40 cellular contexts compared by ENCODE assay signal in the genomic region with DNA sequence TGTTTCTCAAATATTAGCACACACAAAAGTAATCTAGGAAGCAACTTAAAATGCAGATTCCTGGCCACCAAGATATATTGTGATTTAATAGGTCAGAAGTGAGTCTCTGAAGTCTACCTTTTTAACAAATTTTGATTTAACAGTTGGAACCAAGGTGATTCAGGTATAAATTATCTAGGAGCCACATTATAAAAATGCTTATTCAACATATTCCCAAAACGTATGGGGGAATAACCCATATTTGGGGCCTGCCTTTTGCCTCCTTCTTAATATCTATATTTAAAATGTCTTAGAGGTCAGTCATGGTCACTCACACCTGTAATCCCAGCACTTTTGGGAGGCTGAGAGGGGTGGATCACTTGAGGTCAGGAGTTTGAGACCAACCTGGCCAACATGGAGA. TPM values are rescaled to one million over a fixed set of nuclear protein-coding genes. Genes with fewer than 3 reads are reported as not detected.
"Had no signal": no experiment of that assay in that cellular context is flagged by ENCODE, and none has a peak within 500 bp of the region (broad histone marks: within the 10 kb centered on the region; RNA-seq: fewer than 3 reads in every experiment).

No MANE protein-coding gene starts in this region.

- H3K4me3 ChIP-seq: MG63 had no signal

- H3K9me3 ChIP-seq: MG63 had no signal

- H3K27me3 ChIP-seq: MG63 had no signal

- H3K36me3 ChIP-seq: MG63 had no signal

- DNase-seq: Karpas-422, Kasumi-1, MG63, MM.1S, MV-4-11, NCI-H1048, NCI-H1092, NCI-H1092 treated with DMSO at 0.1 percent for 48 hours, NCI-H1105, NCI-H1105 treated with DMSO at 0.1 percent for 48 hours, NCI-H1417, NCI-H1417 treated with DMSO at 0.1 percent for 48 hours, NCI-H1436, NCI-H1436 treated with DMSO at 0.1 percent for 48 hours, NCI-H146, NCI-H1694, NCI-H1694 treated with DMSO at 0.1 percent for 48 hours, NCI-H187, NCI-H187 treated with DMSO at 0.1 percent for 48 hours, NCI-H1930, NCI-H2029, NCI-H2029 treated with DMSO at 0.1 percent for 48 hours, NCI-H2081, NCI-H2081 treated with DMSO at 0.1 percent for 48 hours, NCI-H2107, NCI-H2171, NCI-H2171 treated with DMSO at 0.1 percent for 48 hours, NCI-H2227 treated with DMSO at 0.1 percent for 48 hours, NCI-H226, NCI-H345, NCI-H446, NCI-H446 treated with DMSO at 0.1 percent for 48 hours, NCI-H510A, NCI-H510A treated with DMSO at 0.1 percent for 48 hours, NCI-H524, NCI-H524 treated with DMSO at 0.1 percent for 48 hours had no signal

RNA-seq across cellular contexts. Expression of a gene that starts 23.8 kb away (rescaled TPM):
- total RNA-seq: LHCN-M2, M059J, MCF 10A, NCI-H460 had no signal

RNA-seq across cellular contexts. Expression of a gene that starts 55.3 kb away (rescaled TPM):
- total RNA-seq: LHCN-M2, MCF 10A, NCI-H460 had no signal
